1 cellular context compared by ENCODE assay signal in the genomic region with DNA sequence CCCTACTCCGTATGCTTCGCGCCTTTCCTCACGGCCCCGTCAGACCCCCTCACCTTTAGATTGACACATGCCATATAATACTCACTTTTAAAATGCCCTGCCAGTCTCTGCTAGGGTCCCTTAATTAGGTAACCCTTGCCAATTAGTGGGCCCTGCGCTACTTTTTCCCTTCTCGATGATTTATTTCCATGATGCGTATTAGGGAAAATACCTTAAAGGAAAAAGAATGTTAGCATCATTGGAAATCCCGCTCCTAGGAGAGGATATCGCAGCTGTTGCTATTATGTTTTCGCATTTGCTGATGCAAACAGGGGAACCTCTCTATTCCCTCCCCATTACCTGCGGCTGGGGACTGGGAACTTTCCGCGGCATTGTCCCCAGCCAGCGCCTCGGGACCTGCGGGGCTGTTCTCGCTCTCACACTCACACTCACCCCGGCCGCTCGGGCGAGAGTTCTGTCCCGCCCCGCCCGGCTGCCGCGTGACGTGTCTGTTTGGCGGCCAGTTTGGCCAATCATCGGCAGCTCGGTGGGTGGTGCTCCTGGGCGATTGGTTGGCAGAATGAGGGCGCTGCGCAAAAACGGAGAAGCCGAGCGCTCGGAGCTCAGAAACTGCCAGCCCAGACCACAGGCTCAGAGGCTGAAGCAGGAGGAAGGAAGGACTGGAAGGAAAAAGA.
TF ChIP-seq lines count a peak whose summit lies in the region.

Gene PCDH10 (plus strand): TSS at position 605 of the 674 bp plus-strand sequence. CDS start 847 bp downstream, outside the sequence.

TF ChIP-seq in WTC11, 78 proteins besides CTCF, POLR2A, EP300 and RAD21 (continued from another document):
- TF ChIP-seq, protein P1, sequence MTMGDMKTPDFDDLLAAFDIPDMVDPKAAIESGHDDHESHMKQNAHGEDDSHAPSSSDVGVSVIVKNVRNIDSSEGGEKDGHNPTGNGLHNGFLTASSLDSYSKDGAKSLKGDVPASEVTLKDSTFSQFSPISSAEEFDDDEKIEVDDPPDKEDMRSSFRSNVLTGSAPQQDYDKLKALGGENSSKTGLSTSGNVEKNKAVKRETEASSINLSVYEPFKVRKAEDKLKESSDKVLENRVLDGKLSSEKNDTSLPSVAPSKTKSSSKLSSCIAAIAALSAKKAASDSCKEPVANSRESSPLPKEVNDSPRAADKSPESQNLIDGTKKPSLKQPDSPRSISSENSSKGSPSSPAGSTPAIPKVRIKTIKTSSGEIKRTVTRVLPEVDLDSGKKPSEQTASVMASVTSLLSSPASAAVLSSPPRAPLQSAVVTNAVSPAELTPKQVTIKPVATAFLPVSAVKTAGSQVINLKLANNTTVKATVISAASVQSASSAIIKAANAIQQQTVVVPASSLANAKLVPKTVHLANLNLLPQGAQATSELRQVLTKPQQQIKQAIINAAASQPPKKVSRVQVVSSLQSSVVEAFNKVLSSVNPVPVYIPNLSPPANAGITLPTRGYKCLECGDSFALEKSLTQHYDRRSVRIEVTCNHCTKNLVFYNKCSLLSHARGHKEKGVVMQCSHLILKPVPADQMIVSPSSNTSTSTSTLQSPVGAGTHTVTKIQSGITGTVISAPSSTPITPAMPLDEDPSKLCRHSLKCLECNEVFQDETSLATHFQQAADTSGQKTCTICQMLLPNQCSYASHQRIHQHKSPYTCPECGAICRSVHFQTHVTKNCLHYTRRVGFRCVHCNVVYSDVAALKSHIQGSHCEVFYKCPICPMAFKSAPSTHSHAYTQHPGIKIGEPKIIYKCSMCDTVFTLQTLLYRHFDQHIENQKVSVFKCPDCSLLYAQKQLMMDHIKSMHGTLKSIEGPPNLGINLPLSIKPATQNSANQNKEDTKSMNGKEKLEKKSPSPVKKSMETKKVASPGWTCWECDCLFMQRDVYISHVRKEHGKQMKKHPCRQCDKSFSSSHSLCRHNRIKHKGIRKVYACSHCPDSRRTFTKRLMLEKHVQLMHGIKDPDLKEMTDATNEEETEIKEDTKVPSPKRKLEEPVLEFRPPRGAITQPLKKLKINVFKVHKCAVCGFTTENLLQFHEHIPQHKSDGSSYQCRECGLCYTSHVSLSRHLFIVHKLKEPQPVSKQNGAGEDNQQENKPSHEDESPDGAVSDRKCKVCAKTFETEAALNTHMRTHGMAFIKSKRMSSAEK (CRISPR knock-in tag; IDR thresholded peaks at IDR 0.05; ENCODE audit: borderline replicate concordance), result no peak
- TF ChIP-seq CREB1 (CRISPR knock-in tag; IDR thresholded peaks at IDR 0.05), result no peak
- TF ChIP-seq ZNF263 (CRISPR knock-in tag; IDR thresholded peaks at IDR 0.05; ENCODE audit: low read depth), result no peak
- TF ChIP-seq, protein P2, sequence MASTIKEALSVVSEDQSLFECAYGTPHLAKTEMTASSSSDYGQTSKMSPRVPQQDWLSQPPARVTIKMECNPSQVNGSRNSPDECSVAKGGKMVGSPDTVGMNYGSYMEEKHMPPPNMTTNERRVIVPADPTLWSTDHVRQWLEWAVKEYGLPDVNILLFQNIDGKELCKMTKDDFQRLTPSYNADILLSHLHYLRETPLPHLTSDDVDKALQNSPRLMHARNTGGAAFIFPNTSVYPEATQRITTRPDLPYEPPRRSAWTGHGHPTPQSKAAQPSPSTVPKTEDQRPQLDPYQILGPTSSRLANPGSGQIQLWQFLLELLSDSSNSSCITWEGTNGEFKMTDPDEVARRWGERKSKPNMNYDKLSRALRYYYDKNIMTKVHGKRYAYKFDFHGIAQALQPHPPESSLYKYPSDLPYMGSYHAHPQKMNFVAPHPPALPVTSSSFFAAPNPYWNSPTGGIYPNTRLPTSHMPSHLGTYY (CRISPR knock-in tag; IDR thresholded peaks at IDR 0.05), result no peak
- peak; percentile 95 for TF ChIP-seq NFYB (CRISPR knock-in tag; conservative IDR thresholded peaks at IDR 0.05; ENCODE audit: low read depth)
- TF ChIP-seq CBFB (CRISPR knock-in tag; IDR thresholded peaks at IDR 0.05; ENCODE audit: low read depth), result no peak
- peak; percentile 63; the same call in 1 of the 2 replicates for TF ChIP-seq SP1 (CRISPR knock-in tag; conservative IDR thresholded peaks at IDR 0.05)
- peak; percentile 90 for TF ChIP-seq CREM (CRISPR knock-in tag; IDR thresholded peaks at IDR 0.05)
- no peak for TF ChIP-seq TCF7 (CRISPR knock-in tag; IDR thresholded peaks at IDR 0.05; ENCODE audit: low read depth)
- TF ChIP-seq, protein P3, sequence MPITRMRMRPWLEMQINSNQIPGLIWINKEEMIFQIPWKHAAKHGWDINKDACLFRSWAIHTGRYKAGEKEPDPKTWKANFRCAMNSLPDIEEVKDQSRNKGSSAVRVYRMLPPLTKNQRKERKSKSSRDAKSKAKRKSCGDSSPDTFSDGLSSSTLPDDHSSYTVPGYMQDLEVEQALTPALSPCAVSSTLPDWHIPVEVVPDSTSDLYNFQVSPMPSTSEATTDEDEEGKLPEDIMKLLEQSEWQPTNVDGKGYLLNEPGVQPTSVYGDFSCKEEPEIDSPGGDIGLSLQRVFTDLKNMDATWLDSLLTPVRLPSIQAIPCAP (CRISPR knock-in tag; IDR thresholded peaks at IDR 0.05), result no peak
- no peak for TF ChIP-seq ZNF423 (CRISPR knock-in tag; IDR thresholded peaks at IDR 0.05)
- TF ChIP-seq NR2C2 (CRISPR knock-in tag; IDR thresholded peaks at IDR 0.05), result no peak
- TF ChIP-seq, protein P4, sequence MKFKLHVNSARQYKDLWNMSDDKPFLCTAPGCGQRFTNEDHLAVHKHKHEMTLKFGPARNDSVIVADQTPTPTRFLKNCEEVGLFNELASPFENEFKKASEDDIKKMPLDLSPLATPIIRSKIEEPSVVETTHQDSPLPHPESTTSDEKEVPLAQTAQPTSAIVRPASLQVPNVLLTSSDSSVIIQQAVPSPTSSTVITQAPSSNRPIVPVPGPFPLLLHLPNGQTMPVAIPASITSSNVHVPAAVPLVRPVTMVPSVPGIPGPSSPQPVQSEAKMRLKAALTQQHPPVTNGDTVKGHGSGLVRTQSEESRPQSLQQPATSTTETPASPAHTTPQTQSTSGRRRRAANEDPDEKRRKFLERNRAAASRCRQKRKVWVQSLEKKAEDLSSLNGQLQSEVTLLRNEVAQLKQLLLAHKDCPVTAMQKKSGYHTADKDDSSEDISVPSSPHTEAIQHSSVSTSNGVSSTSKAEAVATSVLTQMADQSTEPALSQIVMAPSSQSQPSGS (CRISPR knock-in tag; IDR thresholded peaks at IDR 0.05; ENCODE audit: borderline replicate concordance, low read depth), result no peak
- TF ChIP-seq, protein P5, sequence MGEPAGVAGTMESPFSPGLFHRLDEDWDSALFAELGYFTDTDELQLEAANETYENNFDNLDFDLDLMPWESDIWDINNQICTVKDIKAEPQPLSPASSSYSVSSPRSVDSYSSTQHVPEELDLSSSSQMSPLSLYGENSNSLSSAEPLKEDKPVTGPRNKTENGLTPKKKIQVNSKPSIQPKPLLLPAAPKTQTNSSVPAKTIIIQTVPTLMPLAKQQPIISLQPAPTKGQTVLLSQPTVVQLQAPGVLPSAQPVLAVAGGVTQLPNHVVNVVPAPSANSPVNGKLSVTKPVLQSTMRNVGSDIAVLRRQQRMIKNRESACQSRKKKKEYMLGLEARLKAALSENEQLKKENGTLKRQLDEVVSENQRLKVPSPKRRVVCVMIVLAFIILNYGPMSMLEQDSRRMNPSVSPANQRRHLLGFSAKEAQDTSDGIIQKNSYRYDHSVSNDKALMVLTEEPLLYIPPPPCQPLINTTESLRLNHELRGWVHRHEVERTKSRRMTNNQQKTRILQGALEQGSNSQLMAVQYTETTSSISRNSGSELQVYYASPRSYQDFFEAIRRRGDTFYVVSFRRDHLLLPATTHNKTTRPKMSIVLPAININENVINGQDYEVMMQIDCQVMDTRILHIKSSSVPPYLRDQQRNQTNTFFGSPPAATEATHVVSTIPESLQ (CRISPR knock-in tag; IDR thresholded peaks at IDR 0.05), result no peak
- no peak for TF ChIP-seq ZNF671 (CRISPR knock-in tag; IDR thresholded peaks at IDR 0.05)
